ENCODE assay signal across 3 cellular contexts in the genomic region with DNA sequence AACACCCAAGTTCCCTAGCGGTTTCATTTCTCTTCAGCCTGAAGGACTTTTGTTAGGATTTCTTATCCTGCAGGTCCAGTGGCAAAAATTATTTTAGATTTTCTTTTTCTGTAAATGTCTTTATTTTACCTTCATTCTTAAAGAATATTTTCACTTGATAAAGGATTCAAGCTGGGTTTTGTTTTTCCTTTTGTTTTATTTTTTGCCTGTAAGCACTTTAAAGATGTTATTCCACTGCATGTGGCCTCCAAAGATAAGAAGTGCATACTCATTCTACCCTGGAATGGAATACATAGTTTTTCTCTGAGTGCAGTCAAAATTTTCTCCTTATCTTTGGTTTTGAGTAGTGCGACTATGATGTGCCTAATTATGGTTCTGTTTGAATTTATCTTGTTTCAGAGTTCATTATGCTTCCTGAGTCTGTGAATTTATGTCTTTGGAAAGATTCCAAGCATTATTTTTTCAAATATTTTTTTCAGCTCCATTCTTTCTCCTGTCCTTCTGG.
A peak's percentile ranks its signal among the peaks of the same experiment; 100 is the strongest.
TF ChIP-seq lines count a peak whose summit lies in the region.

No MANE protein-coding gene starts in this region.

TF ChIP-seq in liver, 16 proteins besides CTCF, POLR2A, EP300 and RAD21:
- peak; percentile 37 for TF ChIP-seq NR2F2 (IDR thresholded peaks at IDR 0.05)
- TF ChIP-seq YY1 (IDR thresholded peaks at IDR 0.05) = no peak

TF ChIP-seq in HepG2, 621 proteins besides CTCF, POLR2A, EP300 and RAD21:
- TF ChIP-seq, protein P1, sequence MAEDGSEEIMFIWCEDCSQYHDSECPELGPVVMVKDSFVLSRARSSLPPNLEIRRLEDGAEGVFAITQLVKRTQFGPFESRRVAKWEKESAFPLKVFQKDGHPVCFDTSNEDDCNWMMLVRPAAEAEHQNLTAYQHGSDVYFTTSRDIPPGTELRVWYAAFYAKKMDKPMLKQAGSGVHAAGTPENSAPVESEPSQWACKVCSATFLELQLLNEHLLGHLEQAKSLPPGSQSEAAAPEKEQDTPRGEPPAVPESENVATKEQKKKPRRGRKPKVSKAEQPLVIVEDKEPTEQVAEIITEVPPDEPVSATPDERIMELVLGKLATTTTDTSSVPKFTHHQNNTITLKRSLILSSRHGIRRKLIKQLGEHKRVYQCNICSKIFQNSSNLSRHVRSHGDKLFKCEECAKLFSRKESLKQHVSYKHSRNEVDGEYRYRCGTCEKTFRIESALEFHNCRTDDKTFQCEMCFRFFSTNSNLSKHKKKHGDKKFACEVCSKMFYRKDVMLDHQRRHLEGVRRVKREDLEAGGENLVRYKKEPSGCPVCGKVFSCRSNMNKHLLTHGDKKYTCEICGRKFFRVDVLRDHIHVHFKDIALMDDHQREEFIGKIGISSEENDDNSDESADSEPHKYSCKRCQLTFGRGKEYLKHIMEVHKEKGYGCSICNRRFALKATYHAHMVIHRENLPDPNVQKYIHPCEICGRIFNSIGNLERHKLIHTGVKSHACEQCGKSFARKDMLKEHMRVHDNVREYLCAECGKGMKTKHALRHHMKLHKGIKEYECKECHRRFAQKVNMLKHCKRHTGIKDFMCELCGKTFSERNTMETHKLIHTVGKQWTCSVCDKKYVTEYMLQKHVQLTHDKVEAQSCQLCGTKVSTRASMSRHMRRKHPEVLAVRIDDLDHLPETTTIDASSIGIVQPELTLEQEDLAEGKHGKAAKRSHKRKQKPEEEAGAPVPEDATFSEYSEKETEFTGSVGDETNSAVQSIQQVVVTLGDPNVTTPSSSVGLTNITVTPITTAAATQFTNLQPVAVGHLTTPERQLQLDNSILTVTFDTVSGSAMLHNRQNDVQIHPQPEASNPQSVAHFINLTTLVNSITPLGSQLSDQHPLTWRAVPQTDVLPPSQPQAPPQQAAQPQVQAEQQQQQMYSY (CRISPR knock-in tag; IDR thresholded peaks at IDR 0.05) = no peak
TF ChIP-seq in HepG2: peak in this region for 0.

TF ChIP-seq in endothelial cell of umbilical vein, 7 proteins besides CTCF, POLR2A, EP300 and RAD21:
- TF ChIP-seq EZH2 (IDR thresholded peaks at IDR 0.05; ENCODE audit: borderline replicate concordance, low read depth, low read length, severe bottlenecking) (no peak), POLR2AphosphoS5 (IDR thresholded peaks at IDR 0.05; ENCODE audit: insufficient read depth, low read depth, low read length) (no peak), MYC (IDR thresholded peaks at IDR 0.05; ENCODE audit: low read depth, low read length) (no peak), FOS (IDR thresholded peaks at IDR 0.05; ENCODE audit: borderline replicate concordance, insufficient read depth, low read length) (no peak), JUN (IDR thresholded peaks at IDR 0.05; ENCODE audit: borderline replicate concordance, insufficient read depth, insufficient read length, low read depth) (no peak), GATA2 (IDR thresholded peaks at IDR 0.05; ENCODE audit: insufficient read depth, insufficient read length, low read depth, low read length) (no peak)
- TF ChIP-seq, protein P2, sequence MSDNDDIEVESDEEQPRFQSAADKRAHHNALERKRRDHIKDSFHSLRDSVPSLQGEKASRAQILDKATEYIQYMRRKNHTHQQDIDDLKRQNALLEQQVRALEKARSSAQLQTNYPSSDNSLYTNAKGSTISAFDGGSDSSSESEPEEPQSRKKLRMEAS (IDR thresholded peaks at IDR 0.05; ENCODE audit: insufficient read depth, insufficient read length) = no peak
